Comparison of ENCODE assay signal across 14 cellular contexts in the genomic region with DNA sequence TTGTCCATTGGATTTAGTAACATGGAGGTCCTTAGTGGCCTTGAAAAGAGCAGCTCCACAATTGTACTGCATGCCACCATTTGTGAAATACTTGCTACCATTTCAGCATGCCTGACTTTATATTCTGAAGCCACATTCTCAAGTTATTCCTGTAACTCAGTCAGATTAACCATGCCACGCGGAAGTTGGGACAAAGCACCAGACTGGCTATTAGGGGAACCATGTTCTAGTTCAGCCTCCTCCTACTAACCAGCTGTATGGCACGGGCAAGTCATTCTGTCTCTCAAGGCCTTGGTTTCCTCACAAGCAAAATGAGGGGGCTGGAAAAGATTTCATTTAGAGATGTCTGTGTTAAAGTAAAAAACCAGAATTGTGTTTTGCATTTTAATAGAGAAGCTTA.
"Had no signal": no experiment of that assay in that cellular context is flagged by ENCODE, and none has a peak within 500 bp of the region (broad histone marks: within the 10 kb centered on the region; RNA-seq: fewer than 3 reads in every experiment).

No MANE protein-coding gene starts in this region.

- H3K4me3 ChIP-seq: heart left ventricle, ovary, smooth muscle cell, tibial artery, upper lobe of left lung, uterus had no signal

- H3K4me1 ChIP-seq: tibial artery, upper lobe of left lung, uterus had no signal

- H3K4me2 ChIP-seq: smooth muscle cell had no signal

- H3K27me3 ChIP-seq: heart left ventricle, ovary, tibial artery, upper lobe of left lung, uterus had no signal

- DNase-seq: erythroblast; foreskin melanocyte; heart left ventricle; hippocampal formation; islet precursor cell; midbrain; naive B cell; ovary; stimulated activated CD4-positive, alpha-beta T cell treated with anti-CD3 and anti-CD28 coated beads, Interleukin-2, amount 100 ng/mL, for 48 hours; stimulated activated naive CD4-positive, alpha-beta T cell treated with Interleukin-2 at 50 U/mL for 16 hours; tibial artery; upper lobe of left lung; uterus had no signal

- H3K36me3 ChIP-seq: heart left ventricle, ovary, tibial artery, upper lobe of left lung, uterus had no signal

- H3K9me3 ChIP-seq: heart left ventricle, ovary, tibial artery, upper lobe of left lung, uterus had no signal

- H3K27ac ChIP-seq: heart left ventricle, ovary, tibial artery, upper lobe of left lung, uterus had no signal
